In the genomic region with DNA sequence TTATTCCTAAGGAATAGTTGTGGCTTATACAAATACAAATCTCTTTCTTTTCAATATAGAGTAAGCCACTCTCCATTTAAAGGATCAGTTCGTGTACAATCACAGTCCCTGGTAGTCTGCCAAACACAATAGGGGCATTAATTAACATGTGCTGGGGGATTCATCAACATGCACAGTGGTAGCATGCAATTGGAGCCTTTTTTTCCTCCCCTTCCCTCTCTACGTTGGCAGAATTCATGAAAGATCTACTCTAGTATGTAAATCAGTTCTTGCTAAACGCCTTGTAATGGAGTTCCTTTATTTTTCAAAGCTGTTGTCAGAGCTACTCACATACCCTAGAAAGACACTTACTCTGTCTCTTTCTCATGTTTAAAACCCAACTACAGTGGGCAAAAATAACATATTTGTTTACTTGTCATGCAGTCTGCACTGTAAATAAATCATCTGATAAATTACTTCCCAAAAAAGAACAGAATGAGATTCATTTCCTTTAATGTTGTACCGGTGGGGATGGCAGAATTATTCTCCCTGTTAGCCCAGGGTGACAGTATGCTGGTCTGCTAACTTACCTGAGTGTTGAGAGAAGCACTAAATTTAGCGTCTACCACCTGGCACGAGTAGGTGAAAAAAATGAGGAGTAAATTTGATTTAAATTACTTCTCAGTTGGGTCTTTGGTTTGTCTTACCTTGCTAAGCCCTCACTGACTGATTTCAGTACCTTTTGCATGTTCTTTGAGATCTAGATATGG, we compare ENCODE assay signal across 28 cellular contexts.
DNase-seq lines count a peak whose midpoint lies in the region; ATAC-seq and TF ChIP-seq lines count a peak whose summit lies in the region.
"Had no signal": no experiment of that assay in that cellular context is flagged by ENCODE, and none has a peak within 500 bp of the region (broad histone marks: within the 10 kb centered on the region; RNA-seq: fewer than 3 reads in every experiment).

No MANE protein-coding gene starts in this region.

- H3K4me3 ChIP-seq in A673 (ENCODE audit: low read depth, low read length, poor library complexity, severe bottlenecking) (no peak overlapping the region), HUES48 (ENCODE audit: low read depth, low read length) (0 out of 2 replicates have a peak overlapping the region, but pooled peaks have one; percentile 3), endodermal cell (ENCODE audit: low read length) (no peak overlapping the region)
- H3K4me3 ChIP-seq: esophagus squamous epithelium, prostate gland, thyroid gland had no signal

- ATAC-seq in GM21619 (IDR thresholded peaks at IDR 0.05; ENCODE audit: unreplicated experiment): no peak
- ATAC-seq: activated CD8-positive, alpha-beta T cell treated with anti-CD3 and anti-CD28 coated beads for 36 hours; effector memory CD8-positive, alpha-beta T cell; left cardiac atrium; stimulated activated naive B cell treated with anti-CD40 and anti-IgM and Interleukin-4, amounts not matched to agents 10 μg/mL and 1 μg/mL and 100 μg/mL, for 72 hours had no signal

- H3K9me3 Mint-ChIP-seq in endodermal cell: no peaks in the 10 kb centered on the region
- H3K9me3 Mint-ChIP-seq: activated CD8-positive, alpha-beta T cell treated with anti-CD3 and anti-CD28 coated beads for 36 hours; activated naive CD4-positive, alpha-beta T cell treated with anti-CD3 and anti-CD28 coated beads, Interleukin-2, amount 10 ng/mL, durations not matched to agents 7 days and 5 days; effector memory CD8-positive, alpha-beta T cell; nephron progenitor cell; stimulated activated naive B cell treated with anti-CD40 and anti-IgM and Interleukin-4, amounts not matched to agents 10 μg/mL and 1 μg/mL and 100 μg/mL, for 72 hours had no signal

- H3K4me1 Mint-ChIP-seq in endodermal cell: peaks cover 17% of the 10 kb centered on the region
- H3K4me1 Mint-ChIP-seq: activated naive CD4-positive, alpha-beta T cell treated with anti-CD3 and anti-CD28 coated beads, Interleukin-2, amount 10 ng/mL, durations not matched to agents 7 days and 5 days; nephron progenitor cell; stimulated activated naive B cell treated with anti-CD40 and anti-IgM and Interleukin-4, amounts not matched to agents 10 μg/mL and 1 μg/mL and 100 μg/mL, for 72 hours had no signal

- H3K27ac ChIP-seq in A673 (ENCODE audit: low read depth, low read length, poor library complexity, severe bottlenecking) (no peak overlapping the region), HUES48 (ENCODE audit: low read depth, low read length) (peak overlapping the region; percentile 58), endodermal cell (ENCODE audit: low read depth, low read length) (peak overlapping the region; percentile 14)
- H3K27ac ChIP-seq: C4-2B, esophagus squamous epithelium, prostate gland, thyroid gland had no signal

- H3K9ac ChIP-seq in HUES48 (ENCODE audit: low read depth, low read length) (no peak overlapping the region), endodermal cell (ENCODE audit: extremely low read depth, low read length, poor library complexity, severe bottlenecking) (no peak overlapping the region)

- no peaks in the 10 kb centered on the region for H3K36me3 Mint-ChIP-seq in endodermal cell (ENCODE audit: low read depth)
- H3K36me3 Mint-ChIP-seq: activated naive CD4-positive, alpha-beta T cell treated with anti-CD3 and anti-CD28 coated beads, Interleukin-2, amount 10 ng/mL, durations not matched to agents 7 days and 5 days; stimulated activated naive B cell treated with anti-CD40 and anti-IgM and Interleukin-4, amounts not matched to agents 10 μg/mL and 1 μg/mL and 100 μg/mL, for 72 hours had no signal

- H3K4me3 Mint-ChIP-seq in endodermal cell: no peak overlapping the region
- H3K4me3 Mint-ChIP-seq: activated CD8-positive, alpha-beta T cell treated with anti-CD3 and anti-CD28 coated beads for 36 hours; activated naive CD4-positive, alpha-beta T cell treated with anti-CD3 and anti-CD28 coated beads, Interleukin-2, amount 10 ng/mL, durations not matched to agents 7 days and 5 days; effector memory CD8-positive, alpha-beta T cell; nephron progenitor cell; stimulated activated naive B cell treated with anti-CD40 and anti-IgM and Interleukin-4, amounts not matched to agents 10 μg/mL and 1 μg/mL and 100 μg/mL, for 72 hours had no signal

- H3K9me3 ChIP-seq in A673 (ENCODE audit: low read depth, low read length, poor library complexity, severe bottlenecking) (no peaks in the 10 kb centered on the region), HUES48 (ENCODE audit: control insufficient read depth, insufficient read depth, low read length) (no peaks in the 10 kb centered on the region), endodermal cell (ENCODE audit: control insufficient read depth, low read length) (no peaks in the 10 kb centered on the region)
- H3K9me3 ChIP-seq: esophagus squamous epithelium, prostate gland, thyroid gland had no signal

- no peaks in the 10 kb centered on the region for H3K4me1 ChIP-seq in A673 (ENCODE audit: insufficient read depth, low read length, poor library complexity, severe bottlenecking)
- H3K4me1 ChIP-seq in HUES48 (ENCODE audit: control insufficient read depth, insufficient read depth, low read length): peaks cover 34% of the 10 kb centered on the region
- peaks cover 7% of the 10 kb centered on the region for H3K4me1 ChIP-seq in endodermal cell (ENCODE audit: control insufficient read depth, insufficient read depth, low read length)
- H3K4me1 ChIP-seq: esophagus squamous epithelium, prostate gland, thyroid gland had no signal

- H3K27ac Mint-ChIP-seq in endodermal cell: no peak overlapping the region
- H3K27ac Mint-ChIP-seq: activated CD8-positive, alpha-beta T cell treated with anti-CD3 and anti-CD28 coated beads for 36 hours; activated naive CD4-positive, alpha-beta T cell treated with anti-CD3 and anti-CD28 coated beads, Interleukin-2, amount 10 ng/mL, durations not matched to agents 7 days and 5 days; effector memory CD8-positive, alpha-beta T cell; nephron progenitor cell; stimulated activated naive B cell treated with anti-CD40 and anti-IgM and Interleukin-4, amounts not matched to agents 10 μg/mL and 1 μg/mL and 100 μg/mL, for 72 hours had no signal

- CTCF ChIA-PET in A673 (lab: Charles Lee): no interaction called here

- H3K36me3 ChIP-seq in A673 (ENCODE audit: insufficient read depth, low read length, poor library complexity, severe bottlenecking): no peaks in the 10 kb centered on the region
- H3K36me3 ChIP-seq in HUES48 (ENCODE audit: control insufficient read depth, insufficient read depth, low read length): no peaks in the 10 kb centered on the region
- no peaks in the 10 kb centered on the region for H3K36me3 ChIP-seq in endodermal cell (ENCODE audit: control insufficient read depth, insufficient read depth, low read length)
- H3K36me3 ChIP-seq: esophagus squamous epithelium, prostate gland, thyroid gland had no signal

- DNase-seq in A673 (ENCODE audit: low spot score) (peak; percentile 32), NCI-H774 (lab: John Stamatoyannopoulos, UW) (peak; percentile 9), endodermal cell (no peak), middle frontal gyrus (ENCODE audit: extremely low spot score, low spot score) (no peak), DMS153 treated with DMSO at 0.1 percent for 48 hours (lab: John Stamatoyannopoulos, UW; ENCODE audit: unreplicated experiment) (no peak)
- DNase-seq in activated CD4-positive, alpha-beta T cell treated with anti-CD3 and anti-CD28 coated beads for 4 hours: no peak
- DNase-seq: activated CD4-positive, CD25-positive, alpha-beta regulatory T cell; activated CD8-positive, alpha-beta T cell treated with anti-CD3 and anti-CD28 coated beads for 36 hours; activated naive CD4-positive, alpha-beta T cell treated with anti-CD3 and anti-CD28 coated beads, Interleukin-2, amount 10 ng/mL, durations not matched to agents 7 days and 5 days; activated T-cell treated with anti-CD3 and anti-CD28 coated beads, Interleukin-2, amount 50 U/mL, for 1 hour; aorta; DMS153; effector memory CD8-positive, alpha-beta T cell; esophagus squamous epithelium; GF-D8; left cardiac atrium; NCI-H1092 treated with DMSO at 0.1 percent for 48 hours; NCI-H2227 treated with DMSO at 0.1 percent for 48 hours; nephron progenitor cell; RPMI8226; stimulated activated CD4-positive, alpha-beta T cell treated with anti-CD3 and anti-CD28 coated beads, Interleukin-1b, Interleukin-23, amount 100 ng/mL, for 48 hours; stimulated activated naive B cell treated with anti-CD40 and anti-IgM and Interleukin-4, amounts not matched to agents 10 μg/mL and 1 μg/mL and 100 μg/mL, for 72 hours; T1000; thyroid gland had no signal

- WGBS in endodermal cell (ENCODE audit: insufficient coverage in 1 of 2, insufficient read length in 1 of 2), 2 experiments: 9 to 18% methylated on average over 3 to 6 of the region's 6 CpGs

- H3K27me3 ChIP-seq in A673 (replicated peaks; ENCODE audit: insufficient read depth, low read depth, low read length, poor library complexity) (no peaks in the 10 kb centered on the region), HUES48 (ENCODE audit: control insufficient read depth, insufficient read depth, low read length) (no peaks in the 10 kb centered on the region), endodermal cell (ENCODE audit: control insufficient read depth, insufficient read depth, low read length, poor library complexity, severe bottlenecking) (peaks cover 44% of the 10 kb centered on the region)
- H3K27me3 ChIP-seq: thyroid gland had no signal

- intact Hi-C loops in A673 (cut with micrococcal nuclease; ENCODE audit: unreplicated experiment): no loop called here

- no TSS peak for BruUV-seq in A673 (replicated peaks; lab: Mats Ljungman, UMichigan)

- H3K27me3 Mint-ChIP-seq in endodermal cell (ENCODE audit: insufficient read depth): peaks cover 25% of the 10 kb centered on the region
- H3K27me3 Mint-ChIP-seq: activated naive CD4-positive, alpha-beta T cell treated with anti-CD3 and anti-CD28 coated beads, Interleukin-2, amount 10 ng/mL, durations not matched to agents 7 days and 5 days; effector memory CD8-positive, alpha-beta T cell had no signal

- TF ChIP-seq CTCF in A673 (conservative IDR thresholded peaks at IDR 0.05; ENCODE audit: low read depth, low read length): no peak
- no peak for TF ChIP-seq CTCF in endodermal cell (conservative IDR thresholded peaks at IDR 0.05)

- POLR2A ChIA-PET in A673 (lab: Charles Lee; ENCODE audit: low non-redundant PET): no interaction called here

Comparison
In these comparisons a context has a peak if more than half of its experiments do, and no peak if none do; other contexts are left out.
1. DNase-seq: peak in A673 (single experiment) and NCI-H774 (single experiment); none in endodermal cell (single experiment), middle frontal gyrus (single experiment), DMS153 treated with DMSO at 0.1 percent for 48 hours (single experiment) and activated CD4-positive, alpha-beta T cell treated with anti-CD3 and anti-CD28 coated beads for 4 hours (0 of 2).